In genomic region chr7:119943932-119944600, GRCh38 we compare ENCODE assay signal across 24 cellular contexts.
DNase-seq lines count a peak whose midpoint lies in the region; ATAC-seq and TF ChIP-seq lines count a peak whose summit lies in the region.
"Had no signal": no experiment of that assay in that cellular context is flagged by ENCODE, and none has a peak within 500 bp of the region (broad histone marks: within the 10 kb centered on the region; RNA-seq: fewer than 3 reads in every experiment).

No MANE protein-coding gene starts in this region.

- no peaks in the 10 kb centered on the region for H3K27me3 ChIP-seq in foreskin keratinocyte
- no peaks in the 10 kb centered on the region for H3K27me3 ChIP-seq in HAP-1 (ENCODE audit: low read depth)
- H3K27me3 ChIP-seq: body of pancreas, upper lobe of right lung had no signal

- in situ Hi-C loops in KBM-7 (cut with MboI; ENCODE audit: low pct_unique_long_range_greater_than_20kb, low sequenced_read_pairs) (no loop called here), HAP-1 (cut with MboI; ENCODE audit: low sequenced_read_pairs) (no loop called here)

- peak; percentile 19 for TF ChIP-seq CTCF in foreskin keratinocyte (conservative IDR thresholded peaks at IDR 0.05)

- H3K36me3 ChIP-seq in HAP-1 (replicated peaks): no peaks in the 10 kb centered on the region
- H3K36me3 ChIP-seq: pancreas, upper lobe of right lung had no signal

- ATAC-seq in foreskin keratinocyte (peak; percentile 29), HG02938 (IDR thresholded peaks at IDR 0.05; ENCODE audit: unreplicated experiment) (no peak)
- ATAC-seq: A549; activated CD8-positive, alpha-beta T cell treated with anti-CD3 and anti-CD28 coated beads for 36 hours; body of pancreas; pancreas; stimulated activated memory B cell treated with anti-CD40 and anti-IgM and Interleukin-4, amounts not matched to agents 10 μg/mL and 1 μg/mL and 100 μg/mL, for 72 hours; upper lobe of right lung had no signal

- H3K4me3 ChIP-seq in HAP-1: no peak overlapping the region
- H3K4me3 ChIP-seq: A549, body of pancreas, pancreas, upper lobe of right lung had no signal

- no peaks in the 10 kb centered on the region for H3K9me3 ChIP-seq in HAP-1
- H3K9me3 ChIP-seq: A549, body of pancreas, pancreas, upper lobe of right lung had no signal

- DNase-seq in CMK (ENCODE audit: low read depth) (peak; percentile 94), KBM-7 (peak; percentile 54), UCSD-AML1 (lab: John Stamatoyannopoulos, UW; ENCODE audit: unreplicated experiment) (peak; percentile 5), foreskin keratinocyte (no peak), NCI-H446 treated with DMSO at 0.1 percent for 48 hours (lab: John Stamatoyannopoulos, UW) (no peak), islet precursor cell (no peak), HAP-1 (ENCODE audit: low spot score in 2 of 2) (no peak)
- DNase-seq: activated CD4-positive, alpha-beta T cell treated with anti-CD3 and anti-CD28 coated beads for 1 hour; activated CD8-positive, alpha-beta T cell treated with anti-CD3 and anti-CD28 coated beads for 36 hours; activated naive CD4-positive, alpha-beta T cell treated with anti-CD3 and anti-CD28 coated beads, Interleukin-2, amount 50 U/mL, for 16 hours; body of pancreas; CD4-positive, alpha-beta memory T cell; hippocampal formation; NCI-H1092 treated with DMSO at 0.1 percent for 48 hours; NCI-H187; NCI-H2171; NCI-H510A treated with DMSO at 0.1 percent for 48 hours; pancreas; retina; substantia nigra; upper lobe of right lung had no signal

- no peak overlapping the region for H3K27ac ChIP-seq in foreskin keratinocyte
- H3K27ac ChIP-seq: A549, body of pancreas, pancreas, upper lobe of right lung had no signal

- H3K4me1 ChIP-seq in foreskin keratinocyte (no peaks in the 10 kb centered on the region), HAP-1 (no peaks in the 10 kb centered on the region)
- H3K4me1 ChIP-seq: A549, body of pancreas, pancreas, upper lobe of right lung had no signal

Comparison
In these comparisons a context has a peak if more than half of its experiments do, and no peak if none do; other contexts are left out.
1. DNase-seq: peak in CMK (single experiment), KBM-7 (single experiment) and UCSD-AML1 (single experiment); none in foreskin keratinocyte (0 of 2), NCI-H446 treated with DMSO at 0.1 percent for 48 hours (single experiment), islet precursor cell (single experiment) and HAP-1 (0 of 2).